ENCODE assay signal across 8 cellular contexts in the genomic region with DNA sequence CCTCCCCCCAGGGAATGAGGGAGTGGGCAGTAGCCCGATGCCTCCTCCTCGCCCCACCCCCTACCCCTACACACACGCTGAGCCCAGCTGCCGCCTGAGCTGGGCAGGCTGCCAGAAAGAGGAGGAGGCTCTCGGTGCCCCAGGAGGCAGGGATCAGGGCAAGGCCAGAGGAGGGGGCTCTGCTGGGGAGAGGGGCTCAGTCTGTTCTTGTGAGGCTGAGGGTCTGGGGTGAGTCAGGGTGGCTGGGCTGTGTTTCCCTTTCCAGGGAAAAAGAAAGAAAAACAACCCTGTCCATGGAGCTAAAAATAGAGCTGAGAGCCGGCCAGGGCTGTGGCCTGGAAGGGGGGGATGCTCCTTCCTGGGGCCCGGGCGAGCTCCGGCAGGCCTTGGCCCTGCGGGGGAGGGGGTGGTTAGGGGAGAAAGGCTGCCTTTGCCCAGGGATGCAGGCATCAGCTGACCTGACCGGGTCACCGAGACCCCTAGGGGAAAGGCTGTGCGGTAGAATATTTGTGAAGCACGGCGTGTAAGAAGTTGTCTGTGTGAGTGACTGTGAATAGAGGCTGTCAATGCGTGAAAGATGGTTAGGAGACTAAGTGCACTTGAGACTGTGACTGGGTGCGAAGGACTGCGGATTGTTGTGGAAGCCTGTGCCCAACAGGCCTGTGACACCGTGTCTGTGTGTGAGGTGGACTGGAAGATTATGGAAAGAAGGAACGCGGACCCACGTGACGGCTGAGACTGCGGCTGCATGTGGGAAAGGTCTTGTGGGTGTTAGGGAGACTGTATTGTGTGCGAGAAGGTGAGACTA.
DNase-seq lines count a peak whose midpoint lies in the region; ATAC-seq and TF ChIP-seq lines count a peak whose summit lies in the region.

No MANE protein-coding gene starts in this region.

- TF ChIP-seq CTCF in HFF-Myc (IDR thresholded peaks at IDR 0.05; ENCODE audit: low read depth, low read length, missing control alignments) (no peak), VCaP (conservative IDR thresholded peaks at IDR 0.05) (no peak)

- ATAC-seq in GM18861 (IDR thresholded peaks at IDR 0.05; ENCODE audit: unreplicated experiment): no peak

- DNase-seq in DMS153 (lab: John Stamatoyannopoulos, UW) (peak; percentile 75), HFF-Myc (ENCODE audit: extremely low read depth, low read depth) (no peak), NCI-H2107 treated with DMSO at 0.1 percent for 48 hours (lab: John Stamatoyannopoulos, UW; ENCODE audit: unreplicated experiment) (peak; percentile 46), T47D (ENCODE audit: low read depth in 1 of 2, low spot score in 1 of 2) (peak; percentile 85 to 90), skeletal muscle cell (ENCODE audit: low read depth) (peak; percentile 63)

- peak overlapping the region; percentile 84 for H3K4me3 ChIP-seq in HFF-Myc (replicated peaks; ENCODE audit: low read depth, low read length)
- H3K4me3 ChIP-seq in iPS-18a (ENCODE audit: low read length): peak overlapping the region; percentile 78
- H3K4me3 ChIP-seq in skeletal muscle cell (ENCODE audit: low read depth, low read length): peak overlapping the region; percentile 89

- H3K36me3 ChIP-seq in iPS-18a (ENCODE audit: control insufficient read depth, low read depth, low read length): peaks cover 23% of the 10 kb centered on the region

- in situ Hi-C loops in T47D (cut with HindIII; ENCODE audit: low pct_unique_long_range_greater_than_20kb, low sequenced_read_pairs): no loop called here

- H3K4me1 ChIP-seq in iPS-18a (ENCODE audit: control insufficient read depth, low read depth, low read length): peaks cover 21% of the 10 kb centered on the region

- H3K27ac ChIP-seq in VCaP (peak overlapping the region; percentile 94), iPS-18a (ENCODE audit: low read length) (peak overlapping the region; percentile 44)

- no peaks in the 10 kb centered on the region for H3K27me3 ChIP-seq in iPS-18a (ENCODE audit: control insufficient read depth, insufficient read depth, low read length)

- peak overlapping the region; percentile 85 for H3K9ac ChIP-seq in iPS-18a (ENCODE audit: low read length)

- no peaks in the 10 kb centered on the region for H3K9me3 ChIP-seq in iPS-18a (ENCODE audit: control insufficient read depth, low read depth, low read length)
